1 cellular context compared by ENCODE assay signal in genomic region chr16:29848420-29849297, GRCh38.
TF ChIP-seq lines count a peak whose summit lies in the region.

No MANE protein-coding gene starts in this region.

TF ChIP-seq in HCT116, 20 proteins besides CTCF, POLR2A, EP300 and RAD21 (continued from another document):
- TF ChIP-seq ZBTB33 (IDR thresholded peaks at IDR 0.05; ENCODE audit: extremely low read depth, insufficient replicate concordance, low read length) (no peak), JUND (IDR thresholded peaks at IDR 0.05) (no peak), SP1 (IDR thresholded peaks at IDR 0.05; ENCODE audit: low read depth) (no peak), ZNF274 (IDR thresholded peaks at IDR 0.05; ENCODE audit: low read depth, low read length) (no peak), MAX (IDR thresholded peaks at IDR 0.05) (no peak), ELF1 (IDR thresholded peaks at IDR 0.05; ENCODE audit: borderline replicate concordance, low read depth) (no peak), EGR1 (IDR thresholded peaks at IDR 0.05; ENCODE audit: low read depth) (no peak), REST (IDR thresholded peaks at IDR 0.05; ENCODE audit: low read depth) (no peak), ZFX (IDR thresholded peaks at IDR 0.05) (no peak), CEBPB (IDR thresholded peaks at IDR 0.05; ENCODE audit: low read depth) (no peak), FOSL1 (IDR thresholded peaks at IDR 0.05; ENCODE audit: low read depth) (no peak)
TF ChIP-seq in HCT116: peak in this region for 0.
